ENCODE assay signal across 1 cellular context in the genomic region with DNA sequence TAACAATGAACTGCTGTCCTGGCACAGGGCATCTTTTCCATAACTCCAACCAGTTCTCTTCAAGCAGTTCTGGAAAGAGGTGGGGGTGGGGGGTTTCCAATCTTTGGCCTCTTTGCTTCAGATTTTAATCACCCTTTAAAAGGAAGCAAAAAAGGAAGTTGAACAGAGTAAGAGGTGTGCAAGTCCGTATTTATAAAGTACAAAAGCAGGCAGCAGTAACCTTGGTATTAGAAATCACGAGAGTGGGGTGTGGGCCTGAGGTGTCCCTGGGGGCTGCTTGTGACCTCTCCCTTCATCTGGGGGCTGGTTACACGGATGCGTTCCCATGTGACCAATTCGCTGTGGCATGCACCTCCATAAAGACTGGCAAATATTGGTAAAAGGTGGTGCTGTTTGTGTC.
TF ChIP-seq lines count a peak whose summit lies in the region.

No MANE protein-coding gene starts in this region.

TF ChIP-seq in GM12878, 131 proteins besides CTCF, POLR2A, EP300 and RAD21 (continued from another document):
- peak; percentile 45 to 54; a peak in 3 of 4 replicates for TF ChIP-seq BHLHE40 (IDR thresholded peaks at IDR 0.05; ENCODE audit: borderline replicate concordance in 1 of 2, low read depth in 2 of 2, low read length in 1 of 2)
- TF ChIP-seq, protein P1, sequence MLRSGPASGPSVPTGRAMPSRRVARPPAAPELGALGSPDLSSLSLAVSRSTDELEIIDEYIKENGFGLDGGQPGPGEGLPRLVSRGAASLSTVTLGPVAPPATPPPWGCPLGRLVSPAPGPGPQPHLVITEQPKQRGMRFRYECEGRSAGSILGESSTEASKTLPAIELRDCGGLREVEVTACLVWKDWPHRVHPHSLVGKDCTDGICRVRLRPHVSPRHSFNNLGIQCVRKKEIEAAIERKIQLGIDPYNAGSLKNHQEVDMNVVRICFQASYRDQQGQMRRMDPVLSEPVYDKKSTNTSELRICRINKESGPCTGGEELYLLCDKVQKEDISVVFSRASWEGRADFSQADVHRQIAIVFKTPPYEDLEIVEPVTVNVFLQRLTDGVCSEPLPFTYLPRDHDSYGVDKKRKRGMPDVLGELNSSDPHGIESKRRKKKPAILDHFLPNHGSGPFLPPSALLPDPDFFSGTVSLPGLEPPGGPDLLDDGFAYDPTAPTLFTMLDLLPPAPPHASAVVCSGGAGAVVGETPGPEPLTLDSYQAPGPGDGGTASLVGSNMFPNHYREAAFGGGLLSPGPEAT (IDR thresholded peaks at IDR 0.05; ENCODE audit: low read depth): peak; percentile 45; the same call in 1 of the 2 replicates
- TF ChIP-seq IKZF1 (conservative IDR thresholded peaks at IDR 0.05): peak; percentile 39; the same call in 1 of the 2 replicates
- no peak for TF ChIP-seq NR2F1 (conservative IDR thresholded peaks at IDR 0.05)
- no peak for TF ChIP-seq STAT3 (IDR thresholded peaks at IDR 0.05; ENCODE audit: low read depth, low read length)
- TF ChIP-seq RUNX3 (IDR thresholded peaks at IDR 0.05; ENCODE audit: low read length): no peak
- peak; percentile 45 for TF ChIP-seq MEF2B (IDR thresholded peaks at IDR 0.05; ENCODE audit: partially characterized antibody, poor library complexity, severe bottlenecking)
- TF ChIP-seq, protein P2, sequence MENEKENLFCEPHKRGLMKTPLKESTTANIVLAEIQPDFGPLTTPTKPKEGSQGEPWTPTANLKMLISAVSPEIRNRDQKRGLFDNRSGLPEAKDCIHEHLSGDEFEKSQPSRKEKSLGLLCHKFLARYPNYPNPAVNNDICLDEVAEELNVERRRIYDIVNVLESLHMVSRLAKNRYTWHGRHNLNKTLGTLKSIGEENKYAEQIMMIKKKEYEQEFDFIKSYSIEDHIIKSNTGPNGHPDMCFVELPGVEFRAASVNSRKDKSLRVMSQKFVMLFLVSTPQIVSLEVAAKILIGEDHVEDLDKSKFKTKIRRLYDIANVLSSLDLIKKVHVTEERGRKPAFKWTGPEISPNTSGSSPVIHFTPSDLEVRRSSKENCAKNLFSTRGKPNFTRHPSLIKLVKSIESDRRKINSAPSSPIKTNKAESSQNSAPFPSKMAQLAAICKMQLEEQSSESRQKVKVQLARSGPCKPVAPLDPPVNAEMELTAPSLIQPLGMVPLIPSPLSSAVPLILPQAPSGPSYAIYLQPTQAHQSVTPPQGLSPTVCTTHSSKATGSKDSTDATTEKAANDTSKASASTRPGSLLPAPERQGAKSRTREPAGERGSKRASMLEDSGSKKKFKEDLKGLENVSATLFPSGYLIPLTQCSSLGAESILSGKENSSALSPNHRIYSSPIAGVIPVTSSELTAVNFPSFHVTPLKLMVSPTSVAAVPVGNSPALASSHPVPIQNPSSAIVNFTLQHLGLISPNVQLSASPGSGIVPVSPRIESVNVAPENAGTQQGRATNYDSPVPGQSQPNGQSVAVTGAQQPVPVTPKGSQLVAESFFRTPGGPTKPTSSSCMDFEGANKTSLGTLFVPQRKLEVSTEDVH (IDR thresholded peaks at IDR 0.05; ENCODE audit: low read depth, partially characterized antibody): no peak
